Comparison of ENCODE assay signal across 19 cellular contexts in the genomic region with DNA sequence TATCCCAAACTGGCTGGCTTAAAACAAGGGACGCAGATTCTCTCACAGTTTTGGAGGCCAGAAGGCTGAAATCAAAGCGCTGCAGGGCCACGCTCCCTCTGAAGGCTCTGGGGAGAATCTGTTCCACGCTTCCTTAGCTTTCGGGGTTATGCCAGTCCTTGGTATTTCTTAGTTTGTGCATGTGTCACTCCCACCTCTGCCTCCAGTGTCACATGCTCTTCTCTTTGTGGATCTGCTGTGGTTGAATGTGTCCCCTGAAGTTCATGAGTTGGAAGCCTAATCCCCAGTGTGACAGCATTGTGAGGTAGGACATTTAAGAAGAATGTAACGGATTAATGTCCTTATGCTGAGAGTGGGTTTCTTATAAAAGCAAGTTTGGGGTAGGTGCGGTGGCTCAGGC. TPM values are rescaled to one million over a fixed set of nuclear protein-coding genes. Genes with fewer than 3 reads are reported as not detected.
DNase-seq lines count a peak whose midpoint lies in the region; ATAC-seq and TF ChIP-seq lines count a peak whose summit lies in the region.
"Had no signal": no experiment of that assay in that cellular context is flagged by ENCODE, and none has a peak within 500 bp of the region (broad histone marks: within the 10 kb centered on the region; RNA-seq: fewer than 3 reads in every experiment).

No MANE protein-coding gene starts in this region.

- H4K8ac ChIP-seq in IMR-90 (ENCODE audit: low read depth in 2 of 2, low read length in 2 of 2): no peak overlapping the region

- no TSS peak for BruUV-seq in IMR-90 (replicated peaks; lab: Mats Ljungman, UMichigan)

- intact Hi-C loops in IMR-90 (cut with micrococcal nuclease): no loop called here

- no peak overlapping the region for H2BK15ac ChIP-seq in IMR-90 (ENCODE audit: low read depth, low read length)

- H3K4me1 ChIP-seq in IMR-90 (ENCODE audit: control insufficient read depth, insufficient read depth, low read length): peaks cover 3% of the 10 kb centered on the region; the same call in 1 of the 2 replicates

- TF ChIP-seq CTCF in IMR-90 (conservative IDR thresholded peaks at IDR 0.05; ENCODE audit: low read depth, low read length) (no peak), endothelial cell (IDR thresholded peaks at IDR 0.05; ENCODE audit: unreplicated experiment) (no peak), osteocyte (IDR thresholded peaks at IDR 0.05) (no peak), mesothelial cell of epicardium (IDR thresholded peaks at IDR 0.05; ENCODE audit: unreplicated experiment) (no peak)

- H3K79me1 ChIP-seq in IMR-90 (ENCODE audit: low read depth in 1 of 2, low read length in 2 of 2): no peaks in the 10 kb centered on the region

- H3K4me1 Mint-ChIP-seq in endothelial cell (ENCODE audit: unreplicated experiment) (peaks cover 7% of the 10 kb centered on the region), osteocyte (ENCODE audit: unreplicated experiment) (peaks cover 13% of the 10 kb centered on the region), mesothelial cell of epicardium (peaks cover 16% of the 10 kb centered on the region)
- H3K4me1 Mint-ChIP-seq: B cell had no signal

- H3K14ac ChIP-seq in IMR-90 (replicated peaks; ENCODE audit: low read depth, low read length): no peak overlapping the region

- H3K36me3 Mint-ChIP-seq in endothelial cell (ENCODE audit: low read depth, unreplicated experiment) (peaks cover 3% of the 10 kb centered on the region), osteocyte (ENCODE audit: unreplicated experiment) (no peaks in the 10 kb centered on the region), mesothelial cell of epicardium (no peaks in the 10 kb centered on the region)
- H3K36me3 Mint-ChIP-seq: CD4-positive, alpha-beta memory T cell had no signal

- no peaks in the 10 kb centered on the region for H3K36me3 ChIP-seq in IMR-90 (ENCODE audit: control insufficient read depth, insufficient read depth, low read length)

- ATAC-seq in IMR-90 (ENCODE audit: low read depth) (no peak), GM21717 (IDR thresholded peaks at IDR 0.05; ENCODE audit: unreplicated experiment) (no peak)

- H2AK9ac ChIP-seq in IMR-90 (replicated peaks; ENCODE audit: low read depth, low read length, poor library complexity): peak overlapping the region; percentile 9

- TF ChIP-seq RAD21 in IMR-90 (IDR thresholded peaks at IDR 0.05; ENCODE audit: low read length): no peak

- no peak overlapping the region for H3K56ac ChIP-seq in IMR-90 (ENCODE audit: extremely low read depth, insufficient read depth, low read length)

- 100% methylated on average over 1 of the region's 7 CpGs; no CpG with 5 or more reads in 1 of the 2 experiments for WGBS in IMR-90 (ENCODE audit: extremely low coverage in 2 of 2, insufficient read length in 1 of 2), 2 experiments

- no peak overlapping the region for H2BK120ac ChIP-seq in IMR-90 (ENCODE audit: low read depth, low read length)

- H2BK20ac ChIP-seq in IMR-90 (ENCODE audit: low read depth, low read length): no peak overlapping the region

- no peak overlapping the region for H2AFZ ChIP-seq in IMR-90 (replicated peaks; ENCODE audit: low read length, poor library complexity)
- H2AFZ ChIP-seq: GM23248 had no signal

- H4K91ac ChIP-seq in IMR-90 (ENCODE audit: insufficient read depth, low read depth, low read length): no peak overlapping the region

- POLR2A ChIA-PET in IMR-90 (lab: Charles Lee; ENCODE audit: unreplicated experiment): no interaction called here

- TF ChIP-seq POLR2A in IMR-90 (IDR thresholded peaks at IDR 0.05; ENCODE audit: low read depth, low read length): no peak

- DNase-seq in activated CD8-positive, alpha-beta memory T cell treated with anti-CD3 and anti-CD28 coated beads for 24 hours: peak; percentile 32
- no peak for DNase-seq in activated CD8-positive, alpha-beta memory T cell treated with anti-CD3 and anti-CD28 coated beads, Interleukin-2, amount 50 U/mL, for 4 hours
- DNase-seq in IMR-90: no peak
- no peak for DNase-seq in endothelial cell (ENCODE audit: low spot score)
- peak; percentile 59 for DNase-seq in osteocyte (ENCODE audit: extremely low spot score, unreplicated experiment)
- DNase-seq in mesothelial cell of epicardium (ENCODE audit: low spot score in 2 of 2, unreplicated experiment in 2 of 2): no peak
- DNase-seq in RKO (ENCODE audit: low spot score): no peak
- DNase-seq: C1 segment of cervical spinal cord; Calu3; CD4-positive, alpha-beta memory T cell; COR-L47; DMS79 treated with DMSO at 0.1 percent for 48 hours; GF-D8; GM23248; H7; HCEC 1CT had no signal

- no peaks in the 10 kb centered on the region for H3K9me3 Mint-ChIP-seq in endothelial cell (ENCODE audit: unreplicated experiment)
- no peaks in the 10 kb centered on the region for H3K9me3 Mint-ChIP-seq in osteocyte (ENCODE audit: unreplicated experiment)
- H3K9me3 Mint-ChIP-seq in mesothelial cell of epicardium: no peaks in the 10 kb centered on the region

- dilution Hi-C loops in IMR-90 (cut with HindIII; ENCODE audit: low sequenced_read_pairs, unreplicated experiment): no loop called here

- H3K4me3 Mint-ChIP-seq in endothelial cell (ENCODE audit: unreplicated experiment): no peak overlapping the region
- no peak overlapping the region for H3K4me3 Mint-ChIP-seq in osteocyte (ENCODE audit: unreplicated experiment)
- H3K4me3 Mint-ChIP-seq in mesothelial cell of epicardium: no peak overlapping the region
- H3K4me3 Mint-ChIP-seq: B cell; CD4-positive, alpha-beta memory T cell had no signal

- CTCF ChIA-PET in IMR-90 (lab: Yijun Ruan, JAX): no interaction called here

- H2BK5ac ChIP-seq in IMR-90 (ENCODE audit: low read depth, low read length, poor library complexity, severe bottlenecking): no peak overlapping the region

- no peak overlapping the region for H3K4ac ChIP-seq in IMR-90 (ENCODE audit: low read depth, low read length)

- no peak overlapping the region for H3K4me3 ChIP-seq in IMR-90 (ENCODE audit: insufficient read depth, low read depth, low read length)
- H3K4me3 ChIP-seq: GM23248 had no signal

- peaks cover 10% of the 10 kb centered on the region for H3K27me3 ChIP-seq in IMR-90 (ENCODE audit: control insufficient read depth, insufficient read depth, low read length)

- no peaks in the 10 kb centered on the region for H3K9me1 ChIP-seq in IMR-90 (ENCODE audit: insufficient read depth, low read length)

- H3K9ac ChIP-seq in IMR-90 (ENCODE audit: low read depth, low read length): no peak overlapping the region
- H3K9ac ChIP-seq: GM23248 had no signal

- H3K27ac ChIP-seq in IMR-90 (ENCODE audit: insufficient read depth, low read length): no peak overlapping the region
- H3K27ac ChIP-seq: 22Rv1, GM23248 had no signal

- in situ Hi-C loops in IMR-90 (cut with MboI; ENCODE audit: low sequenced_read_pairs): no loop called here

- H3K4me2 ChIP-seq in IMR-90 (ENCODE audit: low read depth, low read length): no peak overlapping the region

- no peaks in the 10 kb centered on the region for H4K20me1 ChIP-seq in IMR-90 (ENCODE audit: insufficient read depth, low read length)

- H4K5ac ChIP-seq in IMR-90 (ENCODE audit: low read depth, low read length): no peak overlapping the region

- no peak overlapping the region for H3K23ac ChIP-seq in IMR-90 (ENCODE audit: low read depth, low read length)

- no peaks in the 10 kb centered on the region for H3K9me3 ChIP-seq in IMR-90 (ENCODE audit: control insufficient read depth, insufficient read depth, low read length)

- H3K27me3 Mint-ChIP-seq in endothelial cell (ENCODE audit: unreplicated experiment): peaks cover 6% of the 10 kb centered on the region
- no peaks in the 10 kb centered on the region for H3K27me3 Mint-ChIP-seq in osteocyte (ENCODE audit: unreplicated experiment)
- peaks cover 13% of the 10 kb centered on the region for H3K27me3 Mint-ChIP-seq in mesothelial cell of epicardium (ENCODE audit: low read depth)

- H2AK5ac ChIP-seq in IMR-90 (ENCODE audit: low read depth, low read length): no peak overlapping the region

- no peak overlapping the region for H3K18ac ChIP-seq in IMR-90 (ENCODE audit: low read depth, low read length)

- peak overlapping the region; percentile 30 for H3K27ac Mint-ChIP-seq in endothelial cell (ENCODE audit: unreplicated experiment)
- H3K27ac Mint-ChIP-seq in osteocyte (ENCODE audit: unreplicated experiment): no peak overlapping the region
- H3K27ac Mint-ChIP-seq in mesothelial cell of epicardium: no peak overlapping the region
- H3K27ac Mint-ChIP-seq: B cell; CD4-positive, alpha-beta memory T cell had no signal

TF ChIP-seq in IMR-90, 13 proteins besides CTCF, POLR2A, EP300 and RAD21:
- TF ChIP-seq BHLHE40 (IDR thresholded peaks at IDR 0.05; ENCODE audit: low read depth, low read length): no peak

RNA-seq across cellular contexts. Expression of a gene that starts 29.4 kb away (rescaled TPM):
- total RNA-seq in IMR-90 (2012; rRNA removed) (19.7 and 45.5 TPM in 2 replicates), endothelial cell (ENCODE audit: unreplicated experiment) (94.2 TPM), osteocyte (97.2 and 97.7 TPM in 2 replicates), mesothelial cell of epicardium (88.5 to 90.3 TPM (median 89.4 TPM) in 3 replicates)
- polyA plus RNA-seq in IMR-90 (2012; rRNA removed): 56.8 and 67.2 TPM in 2 replicates
- polyA plus RNA-seq in IMR-90 (2012; cell fraction: cytosol; rRNA removed): 67.9 and 82.1 TPM in 2 replicates
- 15.7 and 32.1 TPM in 2 replicates for polyA plus RNA-seq in IMR-90 (2012; cell fraction: nucleus; rRNA removed; ENCODE audit: low replicate concordance)

Comparison
In these comparisons a context has a peak if more than half of its experiments do, and no peak if none do; other contexts are left out.
1. DNase-seq: peak in activated CD8-positive, alpha-beta memory T cell treated with anti-CD3 and anti-CD28 coated beads for 24 hours (single experiment) and osteocyte (single experiment); none in activated CD8-positive, alpha-beta memory T cell treated with anti-CD3 and anti-CD28 coated beads, Interleukin-2, amount 50 U/mL, for 4 hours (single experiment), IMR-90 (single experiment), endothelial cell (single experiment), mesothelial cell of epicardium (0 of 2) and RKO (single experiment).